Comparison of ENCODE assay signal across 2 cellular contexts in genomic region chr2:86720541-86721320, GRCh38.
A peak's percentile ranks its signal among the peaks of the same experiment; 100 is the strongest.
TF ChIP-seq lines count a peak whose summit lies in the region.

No MANE protein-coding gene starts in this region.

TF ChIP-seq in HEK293, 187 proteins besides CTCF, POLR2A, EP300 and RAD21 (continued from another document):
- TF ChIP-seq ZBTB26 (tag by site-specific recombination; optimal IDR thresholded peaks at IDR 0.05): peak; percentile 74

TF ChIP-seq in GM12878, 131 proteins besides CTCF, POLR2A, EP300 and RAD21 (continued from another document):
- TF ChIP-seq USF1 (IDR thresholded peaks at IDR 0.05; ENCODE audit: borderline replicate concordance, extremely low read length, insufficient read depth, low read depth, low read length): peak; percentile 34
